ENCODE assay signal across 8 cellular contexts in genomic region chr15:70062321-70062956, GRCh38. TPM values are rescaled to one million over a fixed set of nuclear protein-coding genes. Genes with fewer than 3 reads are reported as not detected.
DNase-seq lines count a peak whose midpoint lies in the region; ATAC-seq and TF ChIP-seq lines count a peak whose summit lies in the region.

No MANE protein-coding gene starts in this region.

- H3K27me3 Mint-ChIP-seq in stimulated activated naive B cell treated with anti-CD40 and anti-IgM and Interleukin-4, amounts not matched to agents 10 μg/mL and 1 μg/mL and 100 μg/mL, for 72 hours, result no peaks in the 10 kb centered on the region

- H3K4me3 Mint-ChIP-seq in stimulated activated naive B cell treated with anti-CD40 and anti-IgM and Interleukin-4, amounts not matched to agents 10 μg/mL and 1 μg/mL and 100 μg/mL, for 72 hours, result no peak overlapping the region

- no peaks in the 10 kb centered on the region for H3K4me1 Mint-ChIP-seq in stimulated activated naive B cell treated with anti-CD40 and anti-IgM and Interleukin-4, amounts not matched to agents 10 μg/mL and 1 μg/mL and 100 μg/mL, for 72 hours

- H3K36me3 Mint-ChIP-seq in stimulated activated naive B cell treated with anti-CD40 and anti-IgM and Interleukin-4, amounts not matched to agents 10 μg/mL and 1 μg/mL and 100 μg/mL, for 72 hours, result peaks cover 49 to 68% of the 10 kb centered on the region in 2 donors
- peaks cover 0 to 13% of the 10 kb centered on the region in 2 donors for H3K36me3 Mint-ChIP-seq in activated naive CD4-positive, alpha-beta T cell treated with anti-CD3 and anti-CD28 coated beads, Interleukin-2, amount 50 U/mL, for 72 hours

- DNase-seq in ELR (ENCODE audit: low read depth) (peak; percentile 46), NCI-H82 treated with DMSO at 0.1 percent for 48 hours (lab: John Stamatoyannopoulos, UW; ENCODE audit: unreplicated experiment) (peak; percentile 98), fibroblast of the aortic adventitia (ENCODE audit: low read depth) (peak; percentile 27), pons (ENCODE audit: low spot score) (peak; percentile 71), T-helper 9 cell (no peak)
- no peak for DNase-seq in stimulated activated naive B cell treated with anti-CD40 and anti-IgM and Interleukin-4, amounts not matched to agents 10 μg/mL and 1 μg/mL and 100 μg/mL, for 72 hours
- no peak for DNase-seq in activated naive CD4-positive, alpha-beta T cell treated with anti-CD3 and anti-CD28 coated beads, Interleukin-2, amount 50 U/mL, for 72 hours (ENCODE audit: low spot score in 2 of 2)

- ATAC-seq in stimulated activated naive B cell treated with anti-CD40 and anti-IgM and Interleukin-4, amounts not matched to agents 10 μg/mL and 1 μg/mL and 100 μg/mL, for 72 hours (replicated peaks), result no peak
- no peak for ATAC-seq in activated naive CD4-positive, alpha-beta T cell treated with anti-CD3 and anti-CD28 coated beads, Interleukin-2, amount 50 U/mL, for 72 hours
- ATAC-seq in GM19452 (IDR thresholded peaks at IDR 0.05; ENCODE audit: unreplicated experiment), result no peak

- no peak overlapping the region for H3K4me3 ChIP-seq in fibroblast of the aortic adventitia (ENCODE audit: low read depth, low read length)

- no peak overlapping the region for H3K27ac Mint-ChIP-seq in stimulated activated naive B cell treated with anti-CD40 and anti-IgM and Interleukin-4, amounts not matched to agents 10 μg/mL and 1 μg/mL and 100 μg/mL, for 72 hours
- H3K27ac Mint-ChIP-seq in activated naive CD4-positive, alpha-beta T cell treated with anti-CD3 and anti-CD28 coated beads, Interleukin-2, amount 50 U/mL, for 72 hours, result no peak overlapping the region

- TF ChIP-seq CTCF in fibroblast of the aortic adventitia (IDR thresholded peaks at IDR 0.05; ENCODE audit: insufficient read depth, low read length), result no peak

- H3K9me3 Mint-ChIP-seq in stimulated activated naive B cell treated with anti-CD40 and anti-IgM and Interleukin-4, amounts not matched to agents 10 μg/mL and 1 μg/mL and 100 μg/mL, for 72 hours, result no peaks in the 10 kb centered on the region
- H3K9me3 Mint-ChIP-seq in activated naive CD4-positive, alpha-beta T cell treated with anti-CD3 and anti-CD28 coated beads, Interleukin-2, amount 50 U/mL, for 72 hours, result no peaks in the 10 kb centered on the region

RNA-seq across cellular contexts. Expression of gene TLE3, which starts 35.3 kb away (rescaled TPM):
- 10.3 and 12.3 TPM in 2 replicates for total RNA-seq in fibroblast of the aortic adventitia (ENCODE audit: low replicate concordance)
- total RNA-seq in activated naive CD4-positive, alpha-beta T cell treated with anti-CD3 and anti-CD28 coated beads, Interleukin-2, amount 50 U/mL, for 72 hours, result 100 to 1,000 TPM in 1 of 2 donors, 10 to 100 TPM in 1; 82.9 to 171 TPM

Comparison
In these comparisons a context has a peak if more than half of its experiments do, and no peak if none do; other contexts are left out.
1. DNase-seq: peak in ELR (single experiment), NCI-H82 treated with DMSO at 0.1 percent for 48 hours (single experiment), fibroblast of the aortic adventitia (single experiment) and pons (single experiment); none in T-helper 9 cell (single experiment), stimulated activated naive B cell treated with anti-CD40 and anti-IgM and Interleukin-4, amounts not matched to agents 10 μg/mL and 1 μg/mL and 100 μg/mL, for 72 hours (single experiment) and activated naive CD4-positive, alpha-beta T cell treated with anti-CD3 and anti-CD28 coated beads, Interleukin-2, amount 50 U/mL, for 72 hours (0 of 2).